In genomic region chrX:145716226-145716625, GRCh38 we compare ENCODE assay signal across 22 cellular contexts.
"Had no signal": no experiment of that assay in that cellular context is flagged by ENCODE, and none has a peak within 500 bp of the region (broad histone marks: within the 10 kb centered on the region; RNA-seq: fewer than 3 reads in every experiment).

No MANE protein-coding gene starts in this region.

- DNase-seq: hypothalamus; left colon; left lung; lower lobe of right lung; mammary epithelial cell; mesenchymal stem cell; natural killer cell; nephron progenitor cell; ovary; right lobe of liver; stimulated activated CD4-positive, alpha-beta T cell treated with anti-CD3 and anti-CD28 coated beads, Interleukin-1b, Interleukin-23, amount 100 ng/mL, for 48 hours; stimulated activated CD4-positive, alpha-beta T cell treated with anti-CD3 and anti-CD28 coated beads, Interleukin-2, amount 100 ng/mL, for 48 hours; stimulated activated CD4-positive, alpha-beta T cell treated with anti-CD3 and anti-CD28 coated beads, Interleukin-4, amount 100 ng/mL, for 4 hours; stimulated activated CD8-positive, alpha-beta memory T cell treated with anti-CD3 and anti-CD28 coated beads, Interleukin-4, amount 100 ng/mL, for 48 hours; stimulated activated naive CD4-positive, alpha-beta T cell treated with Interleukin-2 at 50 U/mL for 16 hours; stimulated activated naive CD8-positive, alpha-beta T cell treated with anti-CD3 and anti-CD28 coated beads, Interleukin-15, amount 100 ng/mL, for 72 hours; substantia nigra; transverse colon; upper lobe of left lung had no signal

- H3K9me3 ChIP-seq: left lung, lower lobe of right lung, ovary, right atrium auricular region, right lobe of liver, transverse colon, upper lobe of left lung, vagina had no signal

- H3K9ac ChIP-seq: neural progenitor cell had no signal

- H3K4me1 ChIP-seq: left lung, lower lobe of right lung, neural progenitor cell, right atrium auricular region, right lobe of liver, transverse colon, upper lobe of left lung, vagina had no signal

- H3K36me3 ChIP-seq: left lung, lower lobe of right lung, neural progenitor cell, ovary, right atrium auricular region, right lobe of liver, transverse colon, upper lobe of left lung, vagina had no signal
